Comparison of ENCODE assay signal across 13 cellular contexts in genomic region chr6:105374010-105374420, GRCh38. TPM values are rescaled to one million over a fixed set of nuclear protein-coding genes. Genes with fewer than 3 reads are reported as not detected.
DNase-seq lines count a peak whose midpoint lies in the region; ATAC-seq and TF ChIP-seq lines count a peak whose summit lies in the region.
"Had no signal": no experiment of that assay in that cellular context is flagged by ENCODE, and none has a peak within 500 bp of the region (broad histone marks: within the 10 kb centered on the region; RNA-seq: fewer than 3 reads in every experiment).

No MANE protein-coding gene starts in this region.

- ATAC-seq in HG03460 (IDR thresholded peaks at IDR 0.05; ENCODE audit: unreplicated experiment) = no peak
- ATAC-seq: activated CD8-positive, alpha-beta T cell treated with anti-CD3 and anti-CD28 coated beads, Interleukin-2, amount 10 ng/mL, durations not matched to agents 7 days and 5 days; effector memory CD8-positive, alpha-beta T cell; stimulated activated naive CD8-positive, alpha-beta T cell treated with anti-CD3 and anti-CD28 coated beads, Interleukin-15, Interleukin-2, amounts not matched to agents 100 U/mL and 50 U/mL, for 24 hours had no signal

- peaks cover 4% of the 10 kb centered on the region for H3K36me3 ChIP-seq in brain microvascular endothelial cell (replicated peaks)
- H3K36me3 ChIP-seq in stomach = peaks cover 5 to 57% (median 57%) of the 10 kb centered on the region in 4 donors
- H3K36me3 ChIP-seq in uterus = no peaks in the 10 kb centered on the region

- TF ChIP-seq EP300 in stomach (IDR thresholded peaks at IDR 0.05) = no peak

- in situ Hi-C loops in brain microvascular endothelial cell (cut with HindIII; ENCODE audit: low pct_ligation_motif_present, low sequenced_read_pairs) = no loop called here

- H3K27me3 ChIP-seq in brain microvascular endothelial cell (replicated peaks) = no peaks in the 10 kb centered on the region
- H3K27me3 ChIP-seq in stomach = no peaks in the 10 kb centered on the region
- H3K27me3 ChIP-seq in uterus = no peaks in the 10 kb centered on the region

- no peak overlapping the region for H3K27ac ChIP-seq in brain microvascular endothelial cell
- H3K27ac ChIP-seq in stomach = peak overlapping the region in 3 of 5 donors; percentile 56 to 75 (median 71)
- no peak overlapping the region for H3K27ac ChIP-seq in uterus

- TF ChIP-seq POLR2A in stomach (IDR thresholded peaks at IDR 0.05) (no peak), uterus (IDR thresholded peaks at IDR 0.05) (no peak)

- intact Hi-C loops in stomach (cut with DNase I; ENCODE audit: low total_unique reads) (no loop called here), uterus (cut with DNase I; ENCODE audit: low total_unique reads) (no loop called here), head of caudate nucleus (cut with DNase I) (no loop called here)

- no peaks in the 10 kb centered on the region for H3K9me3 ChIP-seq in stomach
- H3K9me3 ChIP-seq in uterus = peaks cover 0 to 4% of the 10 kb centered on the region in 2 donors

- TF ChIP-seq CTCF in brain microvascular endothelial cell (IDR thresholded peaks at IDR 0.05; ENCODE audit: low read depth, low read length, missing control alignments) (no peak), stomach (IDR thresholded peaks at IDR 0.05) (no peak), uterus (IDR thresholded peaks at IDR 0.05) (no peak)

- no peak overlapping the region for H3K4me3 ChIP-seq in brain microvascular endothelial cell (ENCODE audit: low read depth, low read length)
- H3K4me3 ChIP-seq in stomach = no peak overlapping the region
- no peak overlapping the region for H3K4me3 ChIP-seq in uterus

- H3K4me1 ChIP-seq in stomach = peaks cover 5 to 11% (median 7%) of the 10 kb centered on the region in 4 donors
- no peaks in the 10 kb centered on the region for H3K4me1 ChIP-seq in uterus

- WGBS in stomach, 5 donors = 35 to 48% (median 45%) methylated on average over 4 of the region's 4 CpGs

- DNase-seq in HuH-7.5 (ENCODE audit: low spot score) (peak; percentile 33), brain microvascular endothelial cell (peak; percentile 59), iris pigment epithelial cell (ENCODE audit: low read depth) (peak; percentile 69), stomach (peak; percentile 40), uterus (no peak), GM19240 (ENCODE audit: insufficient read length, low spot score) (no peak), head of caudate nucleus (no peak)
- DNase-seq: activated CD8-positive, alpha-beta T cell treated with anti-CD3 and anti-CD28 coated beads, Interleukin-2, amount 10 ng/mL, durations not matched to agents 7 days and 5 days; effector memory CD8-positive, alpha-beta T cell; NCI-H1417; stimulated activated naive CD8-positive, alpha-beta T cell treated with anti-CD3 and anti-CD28 coated beads, Interleukin-15, Interleukin-2, amounts not matched to agents 100 U/mL and 50 U/mL, for 24 hours; T-helper 2 cell had no signal

RNA-seq across cellular contexts. Expression of gene PREP, which starts 28.9 kb away (rescaled TPM):
- 10 to 100 TPM; 12.8 to 53.3 (median 37.1) TPM for total RNA-seq in stomach
- 10 to 100 TPM; 11.0 to 17.9 (median 13.2) TPM for polyA plus RNA-seq in stomach
- 10 to 100 TPM in 3 of 4 donors, 1 to 10 TPM in 1; 9.7 to 29.6 (median 17.1) TPM for total RNA-seq in uterus

Comparison
In these comparisons a context has a peak if more than half of its experiments do, and no peak if none do; other contexts are left out.
1. DNase-seq: peak in HuH-7.5 (single experiment), brain microvascular endothelial cell (single experiment), iris pigment epithelial cell (single experiment) and stomach (single experiment); none in uterus (0 of 2), GM19240 (single experiment) and head of caudate nucleus (0 of 42).
2. H3K27ac ChIP-seq: peak in stomach (3 of 5); none in brain microvascular endothelial cell (single experiment) and uterus (0 of 2).